In genomic region chr1:70459502-70460225, GRCh38 we compare ENCODE assay signal across 1 cellular context.
TF ChIP-seq lines count a peak whose summit lies in the region.

No MANE protein-coding gene starts in this region.

TF ChIP-seq in K562, 482 proteins besides CTCF, POLR2A, EP300 and RAD21 (continued from another document and continues in another):
- TF ChIP-seq TFAP4 (CRISPR knock-in tag; IDR thresholded peaks at IDR 0.05; ENCODE audit: borderline replicate concordance) (no peak), ZNF79 (CRISPR knock-in tag; IDR thresholded peaks at IDR 0.05; ENCODE audit: low read depth) (no peak), FOXJ3 (CRISPR knock-in tag; IDR thresholded peaks at IDR 0.05) (no peak), CAMTA2 (CRISPR knock-in tag; conservative IDR thresholded peaks at IDR 0.05) (no peak), MAFF (IDR thresholded peaks at IDR 0.05; ENCODE audit: low read length) (0 out of 2 replicates have a peak, but pooled peaks have one; percentile 50), AFF4 (CRISPR knock-in tag; IDR thresholded peaks at IDR 0.05) (no peak), FOXP1 (CRISPR knock-in tag; IDR thresholded peaks at IDR 0.05) (no peak), RBM39 (optimal IDR thresholded peaks at IDR 0.05; ENCODE audit: low read depth, low read length) (no peak), E4F1 (CRISPR knock-in tag; IDR thresholded peaks at IDR 0.05; ENCODE audit: borderline replicate concordance) (no peak), L3MBTL2 (IDR thresholded peaks at IDR 0.05) (no peak), NR4A1 (CRISPR knock-in tag; IDR thresholded peaks at IDR 0.05) (no peak), NR4A1 (tag; IDR thresholded peaks at IDR 0.05) (no peak), RBM25 (IDR thresholded peaks at IDR 0.05; ENCODE audit: low read depth, low read length, severe bottlenecking) (no peak), ATF1 (CRISPR knock-in tag; IDR thresholded peaks at IDR 0.05) (no peak), ATF1 (tag; IDR thresholded peaks at IDR 0.05) (no peak), PHF20 (IDR thresholded peaks at IDR 0.05; ENCODE audit: partially characterized antibody) (no peak), ZNF583 (CRISPR knock-in tag; IDR thresholded peaks at IDR 0.05) (no peak), ZNF212 (CRISPR knock-in tag; IDR thresholded peaks at IDR 0.05) (no peak), ELF2 (CRISPR knock-in tag; IDR thresholded peaks at IDR 0.05) (no peak), ATF6 (CRISPR knock-in tag; IDR thresholded peaks at IDR 0.05) (no peak), SMAD4 (CRISPR knock-in tag; conservative IDR thresholded peaks at IDR 0.05) (peak; percentile 26; the same call in 1 of the 2 replicates), STAT5A (IDR thresholded peaks at IDR 0.05; ENCODE audit: borderline replicate concordance, low read length) (0 out of 2 replicates have a peak, but pooled peaks have one; percentile 25), ZNF3 (CRISPR knock-in tag; IDR thresholded peaks at IDR 0.05) (no peak), TCF7 (IDR thresholded peaks at IDR 0.05; ENCODE audit: borderline replicate concordance) (no peak), ZNF239 (CRISPR knock-in tag; IDR thresholded peaks at IDR 0.05) (no peak), E2F1 (CRISPR knock-in tag; IDR thresholded peaks at IDR 0.05) (no peak), POLR2AphosphoS5 (IDR thresholded peaks at IDR 0.05; ENCODE audit: control insufficient read depth, insufficient read depth, low read depth, low read length) (peak; percentile 33; the same call in 1 of the 2 replicates), XRCC4 (IDR thresholded peaks at IDR 0.05; ENCODE audit: extremely low read depth, insufficient read depth, insufficient read length) (no peak), NCOA4 (IDR thresholded peaks at IDR 0.05; ENCODE audit: partially characterized antibody) (no peak), ZNF143 (CRISPR knock-in tag; IDR thresholded peaks at IDR 0.05) (no peak), E2F3 (CRISPR knock-in tag; IDR thresholded peaks at IDR 0.05) (no peak), THRAP3 (IDR thresholded peaks at IDR 0.05; ENCODE audit: borderline replicate concordance) (no peak), CREBBP (IDR thresholded peaks at IDR 0.05; ENCODE audit: low read depth, low read length) (no peak), ARHGAP35 (IDR thresholded peaks at IDR 0.05; ENCODE audit: partially characterized antibody) (no peak), SRSF7 (optimal IDR thresholded peaks at IDR 0.05; ENCODE audit: low read depth, low read length) (no peak), ZNF766 (CRISPR knock-in tag; conservative IDR thresholded peaks at IDR 0.05) (no peak), MNT (conservative IDR thresholded peaks at IDR 0.05) (0 out of 4 replicates have a peak, but pooled peaks of 1 of the 2 experiments have one; percentile 20), TEAD1 (CRISPR knock-in tag; IDR thresholded peaks at IDR 0.05) (no peak), VEZF1 (CRISPR knock-in tag; IDR thresholded peaks at IDR 0.05) (peak; percentile 18; the same call in 1 of the 2 replicates), ZBED1 (IDR thresholded peaks at IDR 0.05) (no peak), EZH2 (IDR thresholded peaks at IDR 0.05; ENCODE audit: borderline replicate concordance, low read depth, low read length) (no peak), FOXA1 (IDR thresholded peaks at IDR 0.05; ENCODE audit: borderline replicate concordance) (no peak), CBFA2T2 (conservative IDR thresholded peaks at IDR 0.05) (peak; percentile 46; the same call in 1 of the 2 replicates), YBX1 (IDR thresholded peaks at IDR 0.05) (no peak), CREB5 (CRISPR knock-in tag; IDR thresholded peaks at IDR 0.05) (no peak), SUPT5H (IDR thresholded peaks at IDR 0.05) (no peak), HDAC1 (IDR thresholded peaks at IDR 0.05) (no peak), HMGXB4 (CRISPR knock-in tag; IDR thresholded peaks at IDR 0.05) (no peak), DDX20 (tag; IDR thresholded peaks at IDR 0.05; ENCODE audit: low read depth) (no peak), CSDE1 (IDR thresholded peaks at IDR 0.05) (no peak), HNRNPL (IDR thresholded peaks at IDR 0.05; ENCODE audit: low read depth, low read length) (no peak), HDAC2 (IDR thresholded peaks at IDR 0.05) (no peak)
